Comparison of ENCODE assay signal across 15 cellular contexts in genomic region chr3:160480931-160481330, GRCh38. TPM values are rescaled to one million over a fixed set of nuclear protein-coding genes. Genes with fewer than 3 reads are reported as not detected.
A peak's percentile ranks its signal among the peaks of the same experiment; 100 is the strongest.
DNase-seq lines count a peak whose midpoint lies in the region; ATAC-seq and TF ChIP-seq lines count a peak whose summit lies in the region.
"Had no signal": no experiment of that assay in that cellular context is flagged by ENCODE, and none has a peak within 500 bp of the region (broad histone marks: within the 10 kb centered on the region; RNA-seq: fewer than 3 reads in every experiment).

No MANE protein-coding gene starts in this region.

- H3K4me1 ChIP-seq in right atrium auricular region, result no peaks in the 10 kb centered on the region

- intact Hi-C loops in lower leg skin (cut with DNase I; ENCODE audit: low total_unique reads), result no loop called here

- no peak for ATAC-seq in HG03432 (IDR thresholded peaks at IDR 0.05; ENCODE audit: unreplicated experiment)
- no peak for ATAC-seq in GM19452 (IDR thresholded peaks at IDR 0.05; ENCODE audit: unreplicated experiment)
- ATAC-seq: GM12878 had no signal

- no peaks in the 10 kb centered on the region for H3K36me3 ChIP-seq in right atrium auricular region
- H3K36me3 ChIP-seq: BLaER1 treated with 17β-estradiol and CSF1 and Interleukin-3, amounts not matched to agents 10 nM and 100 nM had no signal

- DNase-seq in EL (peak; percentile 21), NCI-H226 (peak; percentile 19), amniotic epithelial cell (ENCODE audit: low read depth) (peak; percentile 12), islet precursor cell (peak; percentile 57), right atrium auricular region (ENCODE audit: low spot score) (no peak), lower leg skin (ENCODE audit: low spot score in 2 of 2) (no peak)
- DNase-seq: DMS 273 treated with DMSO at 0.1 percent for 48 hours, NCI-H187 treated with DMSO at 0.1 percent for 48 hours, NCI-H446 treated with DMSO at 0.1 percent for 48 hours had no signal

- no peak overlapping the region for H3K4me3 ChIP-seq in right atrium auricular region
- H3K4me3 ChIP-seq in lower leg skin (ENCODE audit: low read depth, poor library complexity, severe bottlenecking), result no peak overlapping the region
- H3K4me3 ChIP-seq: BLaER1 treated with 17β-estradiol and CSF1 and Interleukin-3, amounts not matched to agents 10 nM and 100 nM; GM12878 had no signal

- TF ChIP-seq CTCF in right atrium auricular region (IDR thresholded peaks at IDR 0.05) (no peak), lower leg skin (IDR thresholded peaks at IDR 0.05) (no peak)

- H3K27ac ChIP-seq in right atrium auricular region, result no peak overlapping the region
- H3K27ac ChIP-seq: BLaER1 treated with 17β-estradiol and CSF1 and Interleukin-3, amounts not matched to agents 10 nM and 100 nM; KMS-11 had no signal

- TF ChIP-seq POLR2A in lower leg skin (IDR thresholded peaks at IDR 0.05), result no peak

- H3K27me3 ChIP-seq in right atrium auricular region, result no peaks in the 10 kb centered on the region
- H3K27me3 ChIP-seq: BLaER1 treated with 17β-estradiol and CSF1 and Interleukin-3, amounts not matched to agents 10 nM and 100 nM had no signal

- WGBS in lower leg skin, 2 donors, result 88 to 97% methylated on average over 5 of the region's 5 CpGs

- no peaks in the 10 kb centered on the region for H3K9me3 ChIP-seq in right atrium auricular region
- H3K9me3 ChIP-seq: BLaER1 treated with 17β-estradiol and CSF1 and Interleukin-3, amounts not matched to agents 10 nM and 100 nM had no signal

RNA-seq across cellular contexts. Expression of gene TRIM59, which starts 31.3 kb away (rescaled TPM):
- total RNA-seq in right atrium auricular region (under 1 TPM; 0.15 to 0.79 TPM), lower leg skin (1 to 10 TPM; 2.7 to 7.0 (median 3.3) TPM)
- total RNA-seq: G401 had no signal

Comparison
In these comparisons a context has a peak if more than half of its experiments do, and no peak if none do; other contexts are left out.
1. DNase-seq: peak in EL (single experiment), NCI-H226 (single experiment), amniotic epithelial cell (single experiment) and islet precursor cell (single experiment); none in right atrium auricular region (single experiment) and lower leg skin (0 of 2).